In genomic region chr11:127003260-127003981, GRCh38 we compare ENCODE assay signal across 1 cellular context.
A peak's percentile ranks its signal among the peaks of the same experiment; 100 is the strongest.
TF ChIP-seq lines count a peak whose summit lies in the region.

No MANE protein-coding gene starts in this region.

TF ChIP-seq in WTC11, 78 proteins besides CTCF, POLR2A, EP300 and RAD21 (continued from another document and continues in another):
- TF ChIP-seq AFF4 (CRISPR knock-in tag; IDR thresholded peaks at IDR 0.05; ENCODE audit: borderline replicate concordance) (no peak), NFYB (CRISPR knock-in tag; conservative IDR thresholded peaks at IDR 0.05; ENCODE audit: low read depth) (no peak), RELA (CRISPR knock-in tag; IDR thresholded peaks at IDR 0.05; ENCODE audit: borderline replicate concordance) (no peak; the same call in 1 of the 2 replicates), IRF1 (CRISPR knock-in tag; IDR thresholded peaks at IDR 0.05) (no peak), ATF3 (CRISPR knock-in tag; conservative IDR thresholded peaks at IDR 0.05) (no peak), NFATC4 (CRISPR knock-in tag; IDR thresholded peaks at IDR 0.05) (no peak), E2F4 (CRISPR knock-in tag; IDR thresholded peaks at IDR 0.05; ENCODE audit: borderline replicate concordance, low read depth) (no peak), ZNF423 (CRISPR knock-in tag; IDR thresholded peaks at IDR 0.05) (peak; percentile 40; the same call in 1 of the 2 replicates), FOXP4 (CRISPR knock-in tag; IDR thresholded peaks at IDR 0.05) (no peak), USF1 (CRISPR knock-in tag; IDR thresholded peaks at IDR 0.05) (peak; percentile 36; the same call in 1 of the 2 replicates), ZNF281 (CRISPR knock-in tag; IDR thresholded peaks at IDR 0.05) (no peak), CREB1 (CRISPR knock-in tag; IDR thresholded peaks at IDR 0.05) (no peak), HMGA2 (CRISPR knock-in tag; IDR thresholded peaks at IDR 0.05) (no peak), ZBTB43 (CRISPR knock-in tag; IDR thresholded peaks at IDR 0.05) (no peak; the same call in 1 of the 2 replicates), ATF1 (CRISPR knock-in tag; IDR thresholded peaks at IDR 0.05) (no peak), ZNF317 (CRISPR knock-in tag; IDR thresholded peaks at IDR 0.05; ENCODE audit: borderline replicate concordance, low read depth) (no peak), SMAD3 (CRISPR knock-in tag; IDR thresholded peaks at IDR 0.05; ENCODE audit: borderline replicate concordance) (no peak), TEAD1 (CRISPR knock-in tag; IDR thresholded peaks at IDR 0.05) (no peak), E2F5 (CRISPR knock-in tag; IDR thresholded peaks at IDR 0.05) (0 out of 2 replicates have a peak, but pooled peaks have one; percentile 44), ATF2 (CRISPR knock-in tag; IDR thresholded peaks at IDR 0.05; ENCODE audit: borderline replicate concordance, low read depth) (no peak), ARID4B (CRISPR knock-in tag; IDR thresholded peaks at IDR 0.05; ENCODE audit: borderline replicate concordance) (0 out of 2 replicates have a peak, but pooled peaks have one; percentile 37), HMGXB4 (CRISPR knock-in tag; IDR thresholded peaks at IDR 0.05) (peak; percentile 94), JAZF1 (CRISPR knock-in tag; IDR thresholded peaks at IDR 0.05) (no peak), ATF6 (CRISPR knock-in tag; IDR thresholded peaks at IDR 0.05) (no peak)
